Comparison of ENCODE assay signal across 10 cellular contexts in genomic region chr9:27539479-27540441, GRCh38. TPM values are rescaled to one million over a fixed set of nuclear protein-coding genes. Genes with fewer than 3 reads are reported as not detected.
DNase-seq lines count a peak whose midpoint lies in the region; ATAC-seq and TF ChIP-seq lines count a peak whose summit lies in the region.
"Had no signal": no experiment of that assay in that cellular context is flagged by ENCODE, and none has a peak within 500 bp of the region (broad histone marks: within the 10 kb centered on the region; RNA-seq: fewer than 3 reads in every experiment).

No MANE protein-coding gene starts in this region.

- no peaks in the 10 kb centered on the region for H3K36me3 ChIP-seq in BJ (ENCODE audit: control insufficient read depth, insufficient read depth, low read length)

- no peak overlapping the region for H3K4me3 ChIP-seq in BJ (ENCODE audit: low read depth, low read length)

- peak; percentile 46 for ATAC-seq in HG02798 (IDR thresholded peaks at IDR 0.05; ENCODE audit: poor library complexity, unreplicated experiment)

- DNase-seq in BJ (ENCODE audit: low read depth): peak; percentile 59
- peak; percentile 34 for DNase-seq in brain pericyte (ENCODE audit: low read depth, low spot score)
- DNase-seq in midbrain (lab: John Stamatoyannopoulos, UW): peak; percentile 65
- DNase-seq in superior temporal gyrus (ENCODE audit: extremely low spot score): no peak
- DNase-seq in ureter (ENCODE audit: low spot score): no peak
- no peak for DNase-seq in NOMO-1 (lab: John Stamatoyannopoulos, UW; ENCODE audit: unreplicated experiment in 2 of 2)
- no peak for DNase-seq in inferior parietal cortex (ENCODE audit: extremely low spot score)
- DNase-seq: NCI-H69 had no signal

- no peak for TF ChIP-seq CTCF in BJ (IDR thresholded peaks at IDR 0.05; ENCODE audit: insufficient read depth, low read depth, low read length)

- CTCF ChIA-PET in BJ (lab: Yijun Ruan, JAX): interaction anchor here (0.7 to 5.1 kb wide), 3 partner anchors 9 to 205 kb away, joined by 3 to 30 read pairs (median 16); partner anchors contain the start of gene MOB3B

- H3K27me3 ChIP-seq in BJ (ENCODE audit: control insufficient read depth, insufficient read depth, low read length): no peaks in the 10 kb centered on the region

- POLR2A ChIA-PET in BJ (lab: Charles Lee): interaction anchor here (0.6 kb wide), 1 partner anchor 1561 kb away, joined by 3 read pairs; no protein-coding TSS in a partner anchor

RNA-seq across cellular contexts. Expression of gene MOB3B, which starts 10.1 kb away (rescaled TPM):
- 0.04 and 0.05 TPM in 2 replicates for polyA plus RNA-seq in BJ (2011; rRNA removed)
- 0.05 TPM in 1 of 2 replicates, not detected in the other for polyA minus RNA-seq in BJ (2011; rRNA and poly(A)+ RNA removed)
- total RNA-seq in ureter: 9.4 TPM

RNA-seq across cellular contexts. Expression of gene IFNK, which starts 15.7 kb away (rescaled TPM):
- polyA plus RNA-seq in BJ (2011; rRNA removed): not detected in 2 replicates
- not detected in 2 replicates for polyA minus RNA-seq in BJ (2011; rRNA and poly(A)+ RNA removed)
- not detected for total RNA-seq in ureter
- total RNA-seq: dermis microvascular lymphatic vessel endothelial cell had no signal

RNA-seq across cellular contexts. Expression of gene C9orf72, which starts 33.5 kb away (rescaled TPM):
- 1.3 and 3.1 TPM in 2 replicates for polyA plus RNA-seq in BJ (2011; rRNA removed)
- 1.1 and 1.8 TPM in 2 replicates for polyA minus RNA-seq in BJ (2011; rRNA and poly(A)+ RNA removed)
- total RNA-seq in ureter: 14.8 TPM

Comparison
In these comparisons a context has a peak if more than half of its experiments do, and no peak if none do; other contexts are left out.
1. DNase-seq: peak in BJ (single experiment), brain pericyte (single experiment) and midbrain (single experiment); none in superior temporal gyrus (single experiment), ureter (single experiment), NOMO-1 (0 of 2) and inferior parietal cortex (single experiment).